Comparison of ENCODE assay signal across 7 cellular contexts in the genomic region with DNA sequence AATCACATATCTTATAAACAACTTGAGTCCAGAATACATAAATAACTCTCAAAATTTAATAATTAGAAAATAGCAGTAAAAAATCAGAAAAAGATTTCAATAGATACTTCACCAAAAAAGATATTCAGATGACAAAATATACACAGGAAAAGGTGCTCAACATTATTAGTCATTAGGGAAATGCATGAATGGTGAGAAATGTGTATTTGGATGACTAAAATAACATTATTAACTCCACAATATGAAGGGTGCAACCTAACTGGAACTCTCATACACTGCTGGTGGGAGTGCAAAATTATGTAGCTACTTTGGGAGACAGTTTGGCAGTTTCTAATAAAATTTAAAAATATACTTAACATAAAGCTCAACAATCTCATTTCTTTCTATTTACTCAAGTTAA.
"Had no signal": no experiment of that assay in that cellular context is flagged by ENCODE, and none has a peak within 500 bp of the region (broad histone marks: within the 10 kb centered on the region; RNA-seq: fewer than 3 reads in every experiment).

No MANE protein-coding gene starts in this region.

- H3K4me3 ChIP-seq: GM23248, HAP-1 had no signal

- H3K9me3 ChIP-seq: HAP-1 had no signal

- H2AFZ ChIP-seq: GM23248 had no signal

- H3K36me3 ChIP-seq: HAP-1 had no signal

- H3K9ac ChIP-seq: GM23248 had no signal

- DNase-seq: GM23248, GOT3, H7, HFFc6 had no signal

- H3K4me1 ChIP-seq: HAP-1 had no signal

- H3K27ac ChIP-seq: GM23248, HL-60 had no signal

- FAIRE-seq: HepG2 had no signal
